Comparison of ENCODE assay signal across 1 cellular context in genomic region chr1:212910213-212910612, GRCh38. TPM values are rescaled to one million over a fixed set of nuclear protein-coding genes. Genes with fewer than 3 reads are reported as not detected.
"Had no signal": no experiment of that assay in that cellular context is flagged by ENCODE, and none has a peak within 500 bp of the region (broad histone marks: within the 10 kb centered on the region; RNA-seq: fewer than 3 reads in every experiment).

No MANE protein-coding gene starts in this region.

RNA-seq across cellular contexts. Expression of gene VASH2, which starts 40.1 kb away (rescaled TPM):
- total RNA-seq: bronchial epithelial cell had no signal
